In genomic region chr4:1329408-1330371, GRCh38 we compare ENCODE assay signal across 8 cellular contexts. TPM values are rescaled to one million over a fixed set of nuclear protein-coding genes. Genes with fewer than 3 reads are reported as not detected.
DNase-seq lines count a peak whose midpoint lies in the region; ATAC-seq lines count a peak whose summit lies in the region.

No MANE protein-coding gene starts in this region.

- DNase-seq in stimulated activated naive CD8-positive, alpha-beta T cell treated with anti-CD3 and anti-CD28 coated beads, Interleukin-15, Interleukin-2, amounts not matched to agents 100 U/mL and 50 U/mL, for 24 hours = no peak
- DNase-seq in activated naive CD4-positive, alpha-beta T cell treated with anti-CD3 and anti-CD28 coated beads for 36 hours = peak; percentile 33
- DNase-seq in glomerular visceral epithelial cell (ENCODE audit: extremely low spot score) (peak; percentile 95), AML-193 (lab: John Stamatoyannopoulos, UW) (no peak), occipital lobe (lab: John Stamatoyannopoulos, UW) (no peak), DMS114 treated with DMSO at 0.1 percent for 48 hours (lab: John Stamatoyannopoulos, UW; ENCODE audit: unreplicated experiment) (no peak)

- H3K4me3 Mint-ChIP-seq in stimulated activated naive CD8-positive, alpha-beta T cell treated with anti-CD3 and anti-CD28 coated beads, Interleukin-15, Interleukin-2, amounts not matched to agents 100 ng/mL and 50 ng/mL, for 24 hours = no peak overlapping the region
- H3K4me3 Mint-ChIP-seq in activated naive CD4-positive, alpha-beta T cell treated with anti-CD3 and anti-CD28 coated beads for 36 hours = no peak overlapping the region

- H3K27me3 Mint-ChIP-seq in stimulated activated naive CD8-positive, alpha-beta T cell treated with anti-CD3 and anti-CD28 coated beads, Interleukin-15, Interleukin-2, amounts not matched to agents 100 ng/mL and 50 ng/mL, for 24 hours = no peaks in the 10 kb centered on the region
- H3K27me3 Mint-ChIP-seq in activated naive CD4-positive, alpha-beta T cell treated with anti-CD3 and anti-CD28 coated beads for 36 hours (ENCODE audit: low read depth) = no peaks in the 10 kb centered on the region

- intact Hi-C loops in activated naive CD4-positive, alpha-beta T cell treated with anti-CD3 and anti-CD28 coated beads for 36 hours (cut with micrococcal nuclease) = no loop called here

- peaks cover 38% of the 10 kb centered on the region for H3K4me1 Mint-ChIP-seq in stimulated activated naive CD8-positive, alpha-beta T cell treated with anti-CD3 and anti-CD28 coated beads, Interleukin-15, Interleukin-2, amounts not matched to agents 100 ng/mL and 50 ng/mL, for 24 hours (ENCODE audit: low read depth)
- peaks cover 31% of the 10 kb centered on the region for H3K4me1 Mint-ChIP-seq in activated naive CD4-positive, alpha-beta T cell treated with anti-CD3 and anti-CD28 coated beads for 36 hours (ENCODE audit: low read depth)

- H3K36me3 Mint-ChIP-seq in stimulated activated naive CD8-positive, alpha-beta T cell treated with anti-CD3 and anti-CD28 coated beads, Interleukin-15, Interleukin-2, amounts not matched to agents 100 ng/mL and 50 ng/mL, for 24 hours (ENCODE audit: low read depth) = peaks cover 34% of the 10 kb centered on the region
- peaks cover 15% of the 10 kb centered on the region for H3K36me3 Mint-ChIP-seq in activated naive CD4-positive, alpha-beta T cell treated with anti-CD3 and anti-CD28 coated beads for 36 hours (ENCODE audit: low read depth)

- no peaks in the 10 kb centered on the region for H3K9me3 Mint-ChIP-seq in stimulated activated naive CD8-positive, alpha-beta T cell treated with anti-CD3 and anti-CD28 coated beads, Interleukin-15, Interleukin-2, amounts not matched to agents 100 ng/mL and 50 ng/mL, for 24 hours
- H3K9me3 Mint-ChIP-seq in activated naive CD4-positive, alpha-beta T cell treated with anti-CD3 and anti-CD28 coated beads for 36 hours = no peaks in the 10 kb centered on the region

- no peak for ATAC-seq in stimulated activated naive CD8-positive, alpha-beta T cell treated with anti-CD3 and anti-CD28 coated beads, Interleukin-15, Interleukin-2, amounts not matched to agents 100 U/mL and 50 U/mL, for 24 hours
- no peak for ATAC-seq in HG03354 (IDR thresholded peaks at IDR 0.05; ENCODE audit: poor library complexity, severe bottlenecking, unreplicated experiment)

- peak overlapping the region; percentile 94 for H3K27ac Mint-ChIP-seq in stimulated activated naive CD8-positive, alpha-beta T cell treated with anti-CD3 and anti-CD28 coated beads, Interleukin-15, Interleukin-2, amounts not matched to agents 100 ng/mL and 50 ng/mL, for 24 hours
- H3K27ac Mint-ChIP-seq in activated naive CD4-positive, alpha-beta T cell treated with anti-CD3 and anti-CD28 coated beads for 36 hours = no peak overlapping the region

- CTCF ChIA-PET in activated naive CD4-positive, alpha-beta T cell treated with anti-CD3 and anti-CD28 coated beads for 36 hours (lab: Charles Lee) = interaction anchor here (0.6 to 1.8 kb wide), 4 partner anchors 17 to 199 kb away, joined by 3 to 5 read pairs (median 5); partner anchors contain the start of gene UVSSA

RNA-seq across cellular contexts. Expression of gene UVSSA, which starts 17.3 kb away (rescaled TPM):
- total RNA-seq in activated naive CD4-positive, alpha-beta T cell treated with anti-CD3 and anti-CD28 coated beads for 36 hours = 10 to 100 TPM; 20.0 to 24.3 TPM
- 9.5 TPM for total RNA-seq in occipital lobe

RNA-seq across cellular contexts. Expression of gene MAEA, which starts 40.0 kb away (rescaled TPM):
- total RNA-seq in activated naive CD4-positive, alpha-beta T cell treated with anti-CD3 and anti-CD28 coated beads for 36 hours = 10 to 100 TPM; 25.2 to 29.4 TPM
- 27.9 TPM for total RNA-seq in occipital lobe

Comparison
In these comparisons a context has a peak if more than half of its experiments do, and no peak if none do; other contexts are left out.
1. DNase-seq: peak in activated naive CD4-positive, alpha-beta T cell treated with anti-CD3 and anti-CD28 coated beads for 36 hours (single experiment) and glomerular visceral epithelial cell (single experiment); none in stimulated activated naive CD8-positive, alpha-beta T cell treated with anti-CD3 and anti-CD28 coated beads, Interleukin-15, Interleukin-2, amounts not matched to agents 100 U/mL and 50 U/mL, for 24 hours (single experiment), AML-193 (0 of 2), occipital lobe (single experiment) and DMS114 treated with DMSO at 0.1 percent for 48 hours (single experiment).